Comparison of ENCODE assay signal across 8 cellular contexts in genomic region chr14:23953464-23954278, GRCh38. TPM values are rescaled to one million over a fixed set of nuclear protein-coding genes. Genes with fewer than 3 reads are reported as not detected.
A peak's percentile ranks its signal among the peaks of the same experiment; 100 is the strongest.
DNase-seq lines count a peak whose midpoint lies in the region; ATAC-seq and TF ChIP-seq lines count a peak whose summit lies in the region.

Gene DHRS4 (plus strand): TSS chr14:23953770. CDS start chr14:23953789, 19 bp downstream.

- peak; percentile 39 for TF ChIP-seq POLR2A in ovary (IDR thresholded peaks at IDR 0.05)

- peaks cover 5% of the 10 kb centered on the region for H3K36me3 Mint-ChIP-seq in activated naive CD4-positive, alpha-beta T cell treated with anti-CD3 and anti-CD28 coated beads, Interleukin-2, amount 50 U/mL, for 24 hours

- H3K4me3 ChIP-seq in ovary (peak within 1 kb of the TSS; percentile 75), thymus (ENCODE audit: low read length) (peak within 1 kb of the TSS; percentile 72)

- intact Hi-C loops in ovary (cut with DNase I) = loop anchor here in 1 of 4 donors (5.0 kb wide), 1 partner anchor 366 kb away; no protein-coding TSS in a partner anchor

- ATAC-seq in HG02571 (IDR thresholded peaks at IDR 0.05; ENCODE audit: unreplicated experiment) (peak; percentile 88), SK-N-SH treated with all-trans-retinoic acid at 6 μM for 48 hours (peak; percentile 100)

- WGBS in ovary, 3 donors = 0% methylated on average over 43 to 44 of the region's 44 CpGs
- under 1% methylated on average over 44 of the region's 44 CpGs for WGBS in thymus

- peaks cover 25% of the 10 kb centered on the region for H3K4me1 Mint-ChIP-seq in activated naive CD4-positive, alpha-beta T cell treated with anti-CD3 and anti-CD28 coated beads, Interleukin-2, amount 50 U/mL, for 24 hours

- H3K27ac ChIP-seq in ovary = peak within 1 kb of the TSS; percentile 57 to 86
- H3K27ac ChIP-seq in thymus (ENCODE audit: low read depth) = peak within 1 kb of the TSS; percentile 94

- DNase-seq in GM10266 (ENCODE audit: extremely low spot score) (peak; percentile 83), NCI-H1048 (lab: John Stamatoyannopoulos, UW) (peak; percentile 75), glomerular visceral epithelial cell (ENCODE audit: extremely low spot score) (peak; percentile 88), ovary (peak; percentile 84 to 93 (median 85))

- TF ChIP-seq CTCF in GM10266 (IDR thresholded peaks at IDR 0.05; ENCODE audit: control insufficient read depth, insufficient read depth, low read depth, missing control alignments) = peak; percentile 92
- TF ChIP-seq CTCF in ovary (IDR thresholded peaks at IDR 0.05) = peak; percentile 82 to 90 (median 87)

- H3K9me3 Mint-ChIP-seq in activated naive CD4-positive, alpha-beta T cell treated with anti-CD3 and anti-CD28 coated beads, Interleukin-2, amount 50 U/mL, for 24 hours = no peaks in the 10 kb centered on the region

- no peaks in the 10 kb centered on the region for H3K27me3 ChIP-seq in ovary
- H3K27me3 ChIP-seq in thymus (ENCODE audit: control insufficient read depth, insufficient read depth) = no peaks in the 10 kb centered on the region

- H3K4me1 ChIP-seq in ovary (ENCODE audit: insufficient read depth) = peaks cover 7% of the 10 kb centered on the region
- no peaks in the 10 kb centered on the region for H3K4me1 ChIP-seq in thymus (ENCODE audit: control insufficient read depth, insufficient read depth, low read length)

- no peak for TF ChIP-seq EP300 in ovary (IDR thresholded peaks at IDR 0.05)

- H3K27me3 Mint-ChIP-seq in activated naive CD4-positive, alpha-beta T cell treated with anti-CD3 and anti-CD28 coated beads, Interleukin-2, amount 50 U/mL, for 24 hours = no peaks in the 10 kb centered on the region

- H3K27ac Mint-ChIP-seq in activated naive CD4-positive, alpha-beta T cell treated with anti-CD3 and anti-CD28 coated beads, Interleukin-2, amount 50 U/mL, for 24 hours = peak within 1 kb of the TSS; percentile 95

- H3K36me3 ChIP-seq in ovary (no peaks in the 10 kb centered on the region), thymus (ENCODE audit: control insufficient read depth, insufficient read depth) (no peaks in the 10 kb centered on the region)

- no peaks in the 10 kb centered on the region for H3K9me3 ChIP-seq in ovary
- no peaks in the 10 kb centered on the region for H3K9me3 ChIP-seq in thymus (ENCODE audit: control insufficient read depth)

- peak within 1 kb of the TSS; percentile 100 for H3K4me3 Mint-ChIP-seq in activated naive CD4-positive, alpha-beta T cell treated with anti-CD3 and anti-CD28 coated beads, Interleukin-2, amount 50 U/mL, for 24 hours

TF ChIP-seq in SK-N-SH treated with all-trans-retinoic acid at 6 μM for 48 hours, 23 proteins besides CTCF, POLR2A, EP300 and RAD21:
- TF ChIP-seq CSDC2 (CRISPR knock-in tag; IDR thresholded peaks at IDR 0.05) (no peak), OSR1 (CRISPR knock-in tag; IDR thresholded peaks at IDR 0.05) (no peak), CSRNP3 (CRISPR knock-in tag; IDR thresholded peaks at IDR 0.05) (no peak), TCF4 (CRISPR knock-in tag; IDR thresholded peaks at IDR 0.05; ENCODE audit: borderline replicate concordance) (no peak), BACH2 (CRISPR knock-in tag; IDR thresholded peaks at IDR 0.05; ENCODE audit: borderline replicate concordance) (no peak), ESRRG (CRISPR knock-in tag; IDR thresholded peaks at IDR 0.05) (no peak), ZNF8 (CRISPR knock-in tag; IDR thresholded peaks at IDR 0.05) (no peak), ZFP30 (CRISPR knock-in tag; IDR thresholded peaks at IDR 0.05) (no peak), POU6F1 (CRISPR knock-in tag; IDR thresholded peaks at IDR 0.05; ENCODE audit: borderline replicate concordance, low read depth) (no peak), TSHZ2 (CRISPR knock-in tag; IDR thresholded peaks at IDR 0.05) (no peak), CREB5 (CRISPR knock-in tag; IDR thresholded peaks at IDR 0.05; ENCODE audit: low read depth) (no peak), ZNF565 (CRISPR knock-in tag; conservative IDR thresholded peaks at IDR 0.05; ENCODE audit: low read depth) (no peak), ZFP3 (CRISPR knock-in tag; IDR thresholded peaks at IDR 0.05) (no peak), ISL1 (CRISPR knock-in tag; IDR thresholded peaks at IDR 0.05) (no peak), ZC3H10 (CRISPR knock-in tag; IDR thresholded peaks at IDR 0.05) (no peak), TOX (CRISPR knock-in tag; IDR thresholded peaks at IDR 0.05; ENCODE audit: borderline replicate concordance) (no peak)
TF ChIP-seq in SK-N-SH treated with all-trans-retinoic acid at 6 μM for 48 hours: peak in this region for 0.

RNA-seq across cellular contexts. Expression of gene DHRS4, which starts in this region (rescaled TPM):
- 10 to 100 TPM; 16.6 to 38.7 (median 25.4) TPM for total RNA-seq in ovary
- 10 to 100 TPM; 25.2 to 38.8 TPM for polyA plus RNA-seq in ovary
- polyA plus RNA-seq in thymus = 28.3 TPM

Comparison
In these comparisons a context has a peak if more than half of its experiments do, and no peak if none do; other contexts are left out.
1. Peak in every context shown above with its lines: DNase-seq, ATAC-seq, H3K4me3 ChIP-seq and H3K27ac ChIP-seq.